In the genomic region with DNA sequence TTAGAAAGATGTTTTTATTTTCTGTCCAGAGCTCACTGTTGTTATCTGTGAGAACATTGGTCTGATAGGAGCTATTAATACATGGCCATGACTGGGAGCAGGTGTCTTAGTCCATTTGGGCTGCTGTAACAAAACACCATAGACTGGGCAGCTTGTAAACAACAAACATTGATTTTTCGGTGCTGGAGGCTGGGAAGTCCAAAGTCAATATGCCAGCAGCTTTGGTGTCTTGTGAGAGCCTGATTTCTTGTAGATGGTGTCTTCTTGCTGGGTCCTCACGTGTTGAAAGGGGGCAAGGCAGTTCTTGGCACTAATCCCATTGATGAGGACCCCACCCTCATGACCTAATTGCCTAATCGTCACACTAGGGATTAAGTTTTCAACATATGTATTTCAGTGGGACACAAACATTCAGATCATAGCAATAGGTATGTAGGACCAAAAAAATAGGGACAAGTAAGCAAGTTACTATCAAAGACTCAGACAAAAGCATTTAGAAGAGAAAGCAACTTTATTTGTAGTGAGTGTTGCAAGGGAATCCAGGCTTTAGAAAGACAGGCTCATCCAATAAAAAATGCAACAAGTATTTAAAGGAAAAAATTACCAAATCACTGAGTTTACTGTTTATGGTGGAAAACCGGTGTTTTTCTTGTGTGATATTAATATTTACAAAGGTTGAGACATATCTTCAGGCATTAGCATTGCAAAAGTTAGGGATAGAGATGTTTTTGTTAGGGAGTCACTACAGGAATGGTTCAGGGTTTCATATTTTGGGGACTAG, we compare ENCODE assay signal across 18 cellular contexts.
"Had no signal": no experiment of that assay in that cellular context is flagged by ENCODE, and none has a peak within 500 bp of the region (broad histone marks: within the 10 kb centered on the region; RNA-seq: fewer than 3 reads in every experiment).

No MANE protein-coding gene starts in this region.

- H3K4me3 Mint-ChIP-seq: activated CD8-positive, alpha-beta memory T cell treated with anti-CD3 and anti-CD28 coated beads, Interleukin-2, amount 10 ng/mL, durations not matched to agents 7 days and 5 days; activated naive CD8-positive, alpha-beta T cell treated with anti-CD3 and anti-CD28 coated beads, Interleukin-2, amount 50 U/mL, for 24 hours; activated T-cell treated with anti-CD3 and anti-CD28 coated beads, Interleukin-2, amount 50 U/mL, for 24 hours; nephron progenitor cell had no signal

- H3K36me3 Mint-ChIP-seq: activated CD8-positive, alpha-beta memory T cell treated with anti-CD3 and anti-CD28 coated beads, Interleukin-2, amount 10 ng/mL, durations not matched to agents 7 days and 5 days had no signal

- ATAC-seq: esophagus mucosa, left lobe of liver, upper lobe of right lung had no signal

- H3K27ac ChIP-seq: ascending aorta, testis, upper lobe of right lung had no signal

- H3K4me1 Mint-ChIP-seq: nephron progenitor cell had no signal

- H3K27ac Mint-ChIP-seq: activated CD8-positive, alpha-beta memory T cell treated with anti-CD3 and anti-CD28 coated beads, Interleukin-2, amount 10 ng/mL, durations not matched to agents 7 days and 5 days; activated T-cell treated with anti-CD3 and anti-CD28 coated beads, Interleukin-2, amount 50 U/mL, for 24 hours; stimulated activated naive CD8-positive, alpha-beta T cell treated with anti-CD3 and anti-CD28 coated beads, Interleukin-15, amount 100 ng/mL, for 72 hours had no signal

- H3K9me3 ChIP-seq: ascending aorta, mucosa of descending colon, testis, upper lobe of right lung had no signal

- H3K4me1 ChIP-seq: ascending aorta, upper lobe of right lung had no signal

- DNase-seq: activated CD4-positive, alpha-beta T cell treated with anti-CD3 and anti-CD28 coated beads, Interleukin-2, amount 50 U/mL, for 1 hour; activated CD4-positive, CD25-positive, alpha-beta regulatory T cell; activated CD8-positive, alpha-beta memory T cell treated with anti-CD3 and anti-CD28 coated beads, Interleukin-2, amount 10 ng/mL, durations not matched to agents 7 days and 5 days; activated gamma-delta T cell; activated naive CD8-positive, alpha-beta T cell treated with anti-CD3 and anti-CD28 coated beads, Interleukin-2, amount 50 U/mL, for 24 hours; activated T-cell treated with anti-CD3 and anti-CD28 coated beads, Interleukin-2, amount 50 U/mL, for 24 hours; mucosa of descending colon; nephron progenitor cell; stimulated activated CD4-positive, alpha-beta T cell treated with anti-CD3 and anti-CD28 coated beads, Interleukin-15, amount 100 ng/mL, for 24 hours; stimulated activated CD4-positive, alpha-beta T cell treated with anti-CD3 and anti-CD28 coated beads, Interleukin-4, amount 100 ng/mL, for 24 hours; stimulated activated naive CD8-positive, alpha-beta T cell treated with anti-CD3 and anti-CD28 coated beads, Interleukin-15, amount 100 ng/mL, for 72 hours; testis; upper lobe of right lung had no signal

- H3K9me3 Mint-ChIP-seq: activated naive CD8-positive, alpha-beta T cell treated with anti-CD3 and anti-CD28 coated beads, Interleukin-2, amount 50 U/mL, for 24 hours; activated T-cell treated with anti-CD3 and anti-CD28 coated beads, Interleukin-2, amount 50 U/mL, for 24 hours; stimulated activated naive CD8-positive, alpha-beta T cell treated with anti-CD3 and anti-CD28 coated beads, Interleukin-15, amount 100 ng/mL, for 72 hours had no signal

- H3K27me3 Mint-ChIP-seq: activated naive CD8-positive, alpha-beta T cell treated with anti-CD3 and anti-CD28 coated beads, Interleukin-2, amount 50 U/mL, for 24 hours; stimulated activated naive CD8-positive, alpha-beta T cell treated with anti-CD3 and anti-CD28 coated beads, Interleukin-15, amount 100 ng/mL, for 72 hours had no signal

- H3K36me3 ChIP-seq: ascending aorta, upper lobe of right lung had no signal

- FAIRE-seq: endometrium had no signal

- H3K4me3 ChIP-seq: ascending aorta, mucosa of descending colon, testis, upper lobe of right lung had no signal

- H3K27me3 ChIP-seq: ascending aorta, foreskin keratinocyte, testis, upper lobe of right lung had no signal
